Comparison of ENCODE assay signal across 8 cellular contexts in genomic region chr17:1203967-1204291, GRCh38. TPM values are rescaled to one million over a fixed set of nuclear protein-coding genes. Genes with fewer than 3 reads are reported as not detected.
DNase-seq lines count a peak whose midpoint lies in the region; ATAC-seq and TF ChIP-seq lines count a peak whose summit lies in the region.
"Had no signal": no experiment of that assay in that cellular context is flagged by ENCODE, and none has a peak within 500 bp of the region (broad histone marks: within the 10 kb centered on the region; RNA-seq: fewer than 3 reads in every experiment).

No MANE protein-coding gene starts in this region.

- DNase-seq in mammary epithelial cell (no peak), kidney epithelial cell (ENCODE audit: low read depth) (no peak), stomach (no peak), retina (no peak), SKM-1 treated with dmso at 0.1 percent for 144 hours (lab: John Stamatoyannopoulos, UW; ENCODE audit: unreplicated experiment) (no peak)
- DNase-seq: NCI-H774 had no signal

- no peak for TF ChIP-seq POLR2A in stomach (IDR thresholded peaks at IDR 0.05)

- peak overlapping the region; percentile 64; the same call in 1 of the 2 replicates for H3K27ac ChIP-seq in HUES6 (ENCODE audit: low read depth, low read length)
- no peak overlapping the region for H3K27ac ChIP-seq in mammary epithelial cell (ENCODE audit: insufficient read depth, low read depth, low read length)
- H3K27ac ChIP-seq in stomach = peak overlapping the region; percentile 47 to 85 (median 70)

- H3K36me3 ChIP-seq in HUES6 (ENCODE audit: control insufficient read depth, insufficient read depth, low read length) (no peaks in the 10 kb centered on the region), mammary epithelial cell (ENCODE audit: insufficient read depth, low read length) (no peaks in the 10 kb centered on the region), kidney epithelial cell (ENCODE audit: control insufficient read depth, insufficient read depth, low read length) (no peaks in the 10 kb centered on the region), stomach (no peaks in the 10 kb centered on the region)

- BruUV-seq in mammary epithelial cell (replicated peaks; lab: Mats Ljungman, UMichigan) = no TSS peak

- no peak for TF ChIP-seq EP300 in stomach (IDR thresholded peaks at IDR 0.05)

- intact Hi-C loops in mammary epithelial cell (cut with micrococcal nuclease) = no loop called here
- intact Hi-C loops in stomach (cut with DNase I; ENCODE audit: low total_unique reads) = no loop called here

- H3K9me3 ChIP-seq in HUES6 (ENCODE audit: control insufficient read depth, insufficient read depth, low read depth, low read length) (no peaks in the 10 kb centered on the region), mammary epithelial cell (replicated peaks; ENCODE audit: insufficient read depth, low read length) (no peaks in the 10 kb centered on the region), stomach (no peaks in the 10 kb centered on the region)

- no peaks in the 10 kb centered on the region for H4K20me1 ChIP-seq in mammary epithelial cell (ENCODE audit: insufficient read depth, low read length)

- no peaks in the 10 kb centered on the region for H3K79me2 ChIP-seq in mammary epithelial cell (ENCODE audit: insufficient read depth, low read length)

- WGBS in mammary epithelial cell (ENCODE audit: low coverage, missing lambda C conversion rate) = 45% methylated on average over 13 of the region's 19 CpGs
- 52 to 76% (median 60%) methylated on average over 10 to 19 of the region's 19 CpGs for WGBS in stomach, 5 donors

- H3K27me3 ChIP-seq in HUES6 (ENCODE audit: control insufficient read depth, insufficient read depth, low read length) (no peaks in the 10 kb centered on the region), mammary epithelial cell (ENCODE audit: insufficient read depth, low read length) (no peaks in the 10 kb centered on the region), kidney epithelial cell (ENCODE audit: control insufficient read depth, insufficient read depth, low read length) (no peaks in the 10 kb centered on the region), stomach (no peaks in the 10 kb centered on the region)

- H2AFZ ChIP-seq in mammary epithelial cell (ENCODE audit: low read depth, low read length) = peak overlapping the region; percentile 95

- peak overlapping the region; percentile 98 for H3K4me2 ChIP-seq in mammary epithelial cell (ENCODE audit: insufficient read depth, low read depth, low read length)

- H3K4me3 ChIP-seq in HUES6 (ENCODE audit: low read depth, low read length) (peak overlapping the region; percentile 74), mammary epithelial cell (replicated peaks in 1 of 3; ENCODE audit: insufficient read depth in 1 of 3, low read depth in 2 of 3, low read length in 3 of 3) (peak overlapping the region; percentile 31 to 54 (median 53)), kidney epithelial cell (ENCODE audit: low read depth, low read length) (peak overlapping the region; percentile 53), stomach (peak overlapping the region; percentile 47 to 62 (median 58))

- dilution Hi-C loops in mammary epithelial cell (cut with HindIII; ENCODE audit: low sequenced_read_pairs) = no loop called here

- TF ChIP-seq CTCF in mammary epithelial cell (conservative IDR thresholded peaks at IDR 0.05 in 1 of 2, IDR thresholded peaks at IDR 0.05 in 1 of 2; ENCODE audit: extremely low read depth in 1 of 2, insufficient read depth in 1 of 2, low read depth in 1 of 2, low read length in 2 of 2) (no peak), kidney epithelial cell (IDR thresholded peaks at IDR 0.05; ENCODE audit: insufficient read depth, low read length, poor library complexity, severe bottlenecking) (no peak), stomach (IDR thresholded peaks at IDR 0.05) (no peak)

- CTCF ChIA-PET in mammary epithelial cell (lab: Charles Lee; ENCODE audit: low non-redundant PET) = no interaction called here

- H3K4me1 ChIP-seq in HUES6 (ENCODE audit: control insufficient read depth, insufficient read depth, low read length) (no peaks in the 10 kb centered on the region), mammary epithelial cell (ENCODE audit: insufficient read depth, low read length) (peaks cover 5% of the 10 kb centered on the region), stomach (peaks cover 0 to 26% (median 8%) of the 10 kb centered on the region in 4 donors)

- peak overlapping the region; percentile 81 for H3K9ac ChIP-seq in HUES6 (ENCODE audit: low read length)
- no peak overlapping the region for H3K9ac ChIP-seq in mammary epithelial cell (ENCODE audit: insufficient read depth, low read length)

- in situ Hi-C loops in mammary epithelial cell (cut with MboI; ENCODE audit: low sequenced_read_pairs in 2 of 2) = no loop called here

- ATAC-seq in GM18858 (IDR thresholded peaks at IDR 0.05; ENCODE audit: unreplicated experiment) = no peak

RNA-seq across cellular contexts. Expression of gene ABR, which starts 24.1 kb away (rescaled TPM):
- total RNA-seq in mammary epithelial cell (10 to 100 TPM; 64.7 to 86.9 TPM), kidney epithelial cell (135 and 141 TPM in 2 replicates), stomach (1,000 to 10,000 TPM in 1 of 5 donors, 100 to 1,000 TPM in 2, 10 to 100 TPM in 2; 65.5 to 1,523 (median 142) TPM)
- polyA plus RNA-seq in mammary epithelial cell (73.6 TPM), stomach (10 to 100 TPM; 28.3 to 41.2 (median 40.0) TPM)
- polyA minus RNA-seq in mammary epithelial cell = 168 TPM
